In genomic region chr20:32302507-32302872, GRCh38 we compare ENCODE assay signal across 17 cellular contexts.
"Had no signal": no experiment of that assay in that cellular context is flagged by ENCODE, and none has a peak within 500 bp of the region (broad histone marks: within the 10 kb centered on the region; RNA-seq: fewer than 3 reads in every experiment).

No MANE protein-coding gene starts in this region.

- H3K4me3 ChIP-seq: left lung, skin epidermis, uterus had no signal

- H3K9me3 Mint-ChIP-seq: activated naive CD4-positive, alpha-beta T cell treated with anti-CD3 and anti-CD28 coated beads, Interleukin-2, amount 50 U/mL, for 24 hours; naive B cell had no signal

- H3K27me3 Mint-ChIP-seq: activated naive CD4-positive, alpha-beta T cell treated with anti-CD3 and anti-CD28 coated beads, Interleukin-2, amount 50 U/mL, for 24 hours; naive B cell had no signal

- DNase-seq: activated CD4-positive, alpha-beta T cell treated with anti-CD3 and anti-CD28 coated beads for 4 hours; activated effector memory CD4-positive, alpha-beta T cell treated with anti-CD3 and anti-CD28 coated beads, Interleukin-2, amount 50 U/mL, for 16 hours; amniotic stem cell; brain microvascular endothelial cell; cortex of kidney; effector CD4-positive, alpha-beta T cell; foreskin fibroblast; hippocampal formation; kidney; left lung; mammary epithelial cell; naive B cell; right cardiac atrium; uterus had no signal

- H3K9me3 ChIP-seq: left lung, uterus had no signal

- FAIRE-seq: kidney had no signal

- H3K27ac ChIP-seq: brain microvascular endothelial cell, left lung, skin epidermis, uterus, VCaP had no signal

- H3K27me3 ChIP-seq: brain microvascular endothelial cell, left lung, uterus had no signal

- ATAC-seq: left lung, right cardiac atrium had no signal

- H3K4me3 Mint-ChIP-seq: activated naive CD4-positive, alpha-beta T cell treated with anti-CD3 and anti-CD28 coated beads, Interleukin-2, amount 50 U/mL, for 24 hours; naive B cell had no signal

- H3K36me3 ChIP-seq: brain microvascular endothelial cell, left lung, uterus had no signal

- H3K4me1 ChIP-seq: uterus had no signal
